Comparison of ENCODE assay signal across 16 cellular contexts in genomic region chr20:43189614-43190331, GRCh38. TPM values are rescaled to one million over a fixed set of nuclear protein-coding genes. Genes with fewer than 3 reads are reported as not detected.
DNase-seq lines count a peak whose midpoint lies in the region; ATAC-seq, FAIRE-seq and TF ChIP-seq lines count a peak whose summit lies in the region.
"Had no signal": no experiment of that assay in that cellular context is flagged by ENCODE, and none has a peak within 500 bp of the region (broad histone marks: within the 10 kb centered on the region; RNA-seq: fewer than 3 reads in every experiment).

PTPRT (minus strand) TSS chr20:43189906; CDS start chr20:43189733, 173 bp downstream.

- ATAC-seq in right cardiac atrium: no peak
- ATAC-seq: GM12878, pancreas had no signal

- peak within 1 kb of the TSS; percentile 76 for H3K4me3 Mint-ChIP-seq in nephron progenitor cell

- TF ChIP-seq CTCF in nephron progenitor cell (IDR thresholded peaks at IDR 0.05): no peak

- no peak for FAIRE-seq in urothelium cell line (lab: Jason Lieb, UNC)
- FAIRE-seq: endometrium, GM12878, pancreas had no signal

- 1% methylated on average over 108 of the region's 108 CpGs for WGBS in right cardiac atrium

- no peak for DNase-seq in right cardiac atrium
- DNase-seq in cardiac septum (ENCODE audit: low spot score): no peak
- DNase-seq in nephron progenitor cell: peak; percentile 36
- DNase-seq in urothelium cell line (ENCODE audit: low spot score): peak; percentile 19
- no peak for DNase-seq in kidney glomerular epithelial cell (lab: John Stamatoyannopoulos, UW)
- no peak for DNase-seq in activated gamma-delta T cell treated with Interleukin-2 at 50 U/mL for 16 hours
- DNase-seq in inferior parietal cortex (ENCODE audit: extremely low spot score): no peak
- DNase-seq: AML-193, DND-41, PC-9 had no signal

- H3K9me3 ChIP-seq in right cardiac atrium (ENCODE audit: control insufficient read depth, low read length) (no peaks in the 10 kb centered on the region), endocrine pancreas (ENCODE audit: control insufficient read depth, low read length) (no peaks in the 10 kb centered on the region)
- H3K9me3 ChIP-seq: pancreas had no signal

- H3K36me3 ChIP-seq in endocrine pancreas (ENCODE audit: control insufficient read depth, insufficient read depth, low read length): no peaks in the 10 kb centered on the region
- H3K36me3 ChIP-seq: pancreas had no signal

- H3K27me3 ChIP-seq in right cardiac atrium (ENCODE audit: control insufficient read depth, insufficient read depth) (no peaks in the 10 kb centered on the region), endocrine pancreas (ENCODE audit: control insufficient read depth, insufficient read depth, low read length) (no peaks in the 10 kb centered on the region)

- H3K9ac ChIP-seq in endocrine pancreas (ENCODE audit: control insufficient read depth, insufficient read depth, low read length): peak within 1 kb of the TSS; percentile 4

- no peaks in the 10 kb centered on the region for H3K9me3 Mint-ChIP-seq in nephron progenitor cell

- H3K4me1 Mint-ChIP-seq in nephron progenitor cell: peaks cover 7% of the 10 kb centered on the region

- no peak within 1 kb of the TSS for H3K27ac ChIP-seq in right cardiac atrium (ENCODE audit: low read length)
- H3K27ac ChIP-seq: pancreas, PC-9 had no signal

- H3K4me1 ChIP-seq in right cardiac atrium (ENCODE audit: control insufficient read depth, insufficient read depth, low read length): peaks cover 2% of the 10 kb centered on the region
- H3K4me1 ChIP-seq in endocrine pancreas (ENCODE audit: control insufficient read depth, insufficient read depth, low read length): no peaks in the 10 kb centered on the region

- no peak within 1 kb of the TSS for H3K27ac Mint-ChIP-seq in nephron progenitor cell

- peaks cover 82% of the 10 kb centered on the region for H3K27me3 Mint-ChIP-seq in nephron progenitor cell (ENCODE audit: low read depth, poor library complexity)

- intact Hi-C loops in right cardiac atrium (cut with DNase I) (loop anchor here in 3 of 4 donors (5.0 to 10.0 kb wide), 2 partner anchors 1452 to 1455 kb away; no protein-coding TSS in a partner anchor), cardiac septum (cut with DNase I) (loop anchor here (2.0 to 10.0 kb wide), 2 partner anchors 655 to 1455 kb away; no protein-coding TSS in a partner anchor)

- peak within 1 kb of the TSS; percentile 18 for H3K4me3 ChIP-seq in right cardiac atrium (ENCODE audit: low read length)
- no peak within 1 kb of the TSS for H3K4me3 ChIP-seq in endocrine pancreas (ENCODE audit: control insufficient read depth, insufficient read depth, low read length)
- H3K4me3 ChIP-seq: GM12878, PC-9 had no signal

- no peaks in the 10 kb centered on the region for H3K36me3 Mint-ChIP-seq in nephron progenitor cell (ENCODE audit: low read depth)

RNA-seq across cellular contexts. Expression of gene PTPRT, which starts in this region (rescaled TPM):
- total RNA-seq in right cardiac atrium (under 1 TPM; 0.06 to 0.40 (median 0.20) TPM), cardiac septum (0.03 TPM)
- 0.07 TPM for polyA plus RNA-seq in right cardiac atrium
- total RNA-seq: GM12878; lung microvascular endothelial cell; PC-9; T-helper 1 cell treated with Interleukin-12 subunit alpha and Interleukin-12 subunit beta and Interleukin-4 antibody, amounts not matched to agents 30 ng/mL and 1 ng/mL, for 36 hours had no signal
- polyA plus RNA-seq: GM12878 had no signal

Comparison
In these comparisons a context has a peak if more than half of its experiments do, and no peak if none do; other contexts are left out.
1. DNase-seq: peak in nephron progenitor cell (single experiment) and urothelium cell line (single experiment); none in right cardiac atrium (0 of 3), cardiac septum (single experiment), kidney glomerular epithelial cell (single experiment), activated gamma-delta T cell treated with Interleukin-2 at 50 U/mL for 16 hours (single experiment) and inferior parietal cortex (single experiment).